8 cellular contexts compared by ENCODE assay signal in genomic region chr2:241882090-241882625, GRCh38. TPM values are rescaled to one million over a fixed set of nuclear protein-coding genes. Genes with fewer than 3 reads are reported as not detected.
DNase-seq lines count a peak whose midpoint lies in the region; ATAC-seq, FAIRE-seq and TF ChIP-seq lines count a peak whose summit lies in the region.

No MANE protein-coding gene starts in this region.

- peak overlapping the region; percentile 82 for H3K27ac Mint-ChIP-seq in T-helper 1 cell treated with Interleukin-12 subunit alpha and Interleukin-12 subunit beta and Interleukin-4 antibody, amounts not matched to agents 30 μg/mL and 1 μg/mL, for 36 hours
- peak overlapping the region; percentile 94 for H3K27ac Mint-ChIP-seq in activated naive CD4-positive, alpha-beta T cell treated with anti-CD3 and anti-CD28 coated beads, Interleukin-2, amount 50 U/mL, for 24 hours

- H3K9me3 ChIP-seq in OCI-LY7 (ENCODE audit: low read length) = no peaks in the 10 kb centered on the region

- peaks cover 11% of the 10 kb centered on the region; the same call in 1 of the 2 replicates for H3K79me2 ChIP-seq in OCI-LY7 (ENCODE audit: insufficient read depth, low read depth, low read length)

- BruUV-seq in OCI-LY7 (replicated peaks; lab: Mats Ljungman, UMichigan) = no TSS peak

- H3K4me3 ChIP-seq in OCI-LY7 (ENCODE audit: low read depth, low read length, poor library complexity, severe bottlenecking) = peak overlapping the region; percentile 71

- H3K27ac ChIP-seq in OCI-LY7 (ENCODE audit: low read depth, low read length, poor library complexity, severe bottlenecking) = peak overlapping the region; percentile 79

- peak overlapping the region; percentile 88 for H3K4me2 ChIP-seq in OCI-LY7 (ENCODE audit: low read length)

- no peaks in the 10 kb centered on the region for H3K9me2 ChIP-seq in OCI-LY7 (ENCODE audit: insufficient read depth, low read length)

- H3K27me3 Mint-ChIP-seq in T-helper 1 cell treated with Interleukin-12 subunit alpha and Interleukin-12 subunit beta and Interleukin-4 antibody, amounts not matched to agents 30 μg/mL and 1 μg/mL, for 36 hours (ENCODE audit: low read depth) = no peaks in the 10 kb centered on the region
- H3K27me3 Mint-ChIP-seq in activated naive CD4-positive, alpha-beta T cell treated with anti-CD3 and anti-CD28 coated beads, Interleukin-2, amount 50 U/mL, for 24 hours = no peaks in the 10 kb centered on the region

- peak overlapping the region; percentile 41; the same call in 1 of the 2 replicates for H2AFZ ChIP-seq in OCI-LY7 (ENCODE audit: low read length)

- ATAC-seq in HG02678 (IDR thresholded peaks at IDR 0.05; ENCODE audit: unreplicated experiment) = peak; percentile 58

- H3K4me1 ChIP-seq in OCI-LY7 (ENCODE audit: insufficient read depth, low read length, poor library complexity, severe bottlenecking) = peaks cover 53% of the 10 kb centered on the region

- no peak for TF ChIP-seq POLR2A in H54 (IDR thresholded peaks at IDR 0.05; ENCODE audit: low read depth, low read length)

- CTCF ChIA-PET in OCI-LY7 (lab: Charles Lee; ENCODE audit: unreplicated experiment) = no interaction called here

- intact Hi-C loops in OCI-LY7 (cut with micrococcal nuclease; ENCODE audit: unreplicated experiment) = loop anchor here (5.0 to 10.0 kb wide), 3 partner anchors 80 to 737 kb away; partner anchors contain the start of genes DTYMK and PASK

- TF ChIP-seq CTCF in OCI-LY7 (conservative IDR thresholded peaks at IDR 0.05; ENCODE audit: low read length) = peak; percentile 69

- no peak for FAIRE-seq in H54 (lab: Jason Lieb, UNC)

- H3K9me3 Mint-ChIP-seq in T-helper 1 cell treated with Interleukin-12 subunit alpha and Interleukin-12 subunit beta and Interleukin-4 antibody, amounts not matched to agents 30 μg/mL and 1 μg/mL, for 36 hours = no peaks in the 10 kb centered on the region
- H3K9me3 Mint-ChIP-seq in activated naive CD4-positive, alpha-beta T cell treated with anti-CD3 and anti-CD28 coated beads, Interleukin-2, amount 50 U/mL, for 24 hours = no peaks in the 10 kb centered on the region

- POLR2A ChIA-PET in OCI-LY7 (lab: Charles Lee) = no interaction called here

- peaks cover 26% of the 10 kb centered on the region for H3K36me3 ChIP-seq in OCI-LY7 (ENCODE audit: insufficient read depth, low read length)

- peaks cover 3% of the 10 kb centered on the region for H3K36me3 Mint-ChIP-seq in T-helper 1 cell treated with Interleukin-12 subunit alpha and Interleukin-12 subunit beta and Interleukin-4 antibody, amounts not matched to agents 30 μg/mL and 1 μg/mL, for 36 hours (ENCODE audit: low read depth)
- peaks cover 4% of the 10 kb centered on the region for H3K36me3 Mint-ChIP-seq in activated naive CD4-positive, alpha-beta T cell treated with anti-CD3 and anti-CD28 coated beads, Interleukin-2, amount 50 U/mL, for 24 hours

- DNase-seq in T-helper 1 cell = no peak
- DNase-seq in OCI-LY7 (ENCODE audit: low spot score) = peak; percentile 61
- peak; percentile 44 for DNase-seq in iPS-NIHi11 (ENCODE audit: low spot score)
- peak; percentile 75 for DNase-seq in stimulated activated CD4-positive, alpha-beta T cell treated with anti-CD3 and anti-CD28 coated beads, Interleukin-4, amount 100 ng/mL, for 1 hour
- no peak for DNase-seq in H54 (ENCODE audit: insufficient read length, low spot score)

- peaks cover 18% of the 10 kb centered on the region for H3K4me1 Mint-ChIP-seq in T-helper 1 cell treated with Interleukin-12 subunit alpha and Interleukin-12 subunit beta and Interleukin-4 antibody, amounts not matched to agents 30 μg/mL and 1 μg/mL, for 36 hours (ENCODE audit: low read depth)
- H3K4me1 Mint-ChIP-seq in activated naive CD4-positive, alpha-beta T cell treated with anti-CD3 and anti-CD28 coated beads, Interleukin-2, amount 50 U/mL, for 24 hours = peaks cover 44% of the 10 kb centered on the region

- no peaks in the 10 kb centered on the region; the same call in 1 of the 2 replicates for H4K20me1 ChIP-seq in OCI-LY7 (ENCODE audit: insufficient read depth, low read length)

- H3K4me3 Mint-ChIP-seq in T-helper 1 cell treated with Interleukin-12 subunit alpha and Interleukin-12 subunit beta and Interleukin-4 antibody, amounts not matched to agents 30 μg/mL and 1 μg/mL, for 36 hours = peak overlapping the region; percentile 86
- H3K4me3 Mint-ChIP-seq in activated naive CD4-positive, alpha-beta T cell treated with anti-CD3 and anti-CD28 coated beads, Interleukin-2, amount 50 U/mL, for 24 hours = peak overlapping the region; percentile 92

RNA-seq across cellular contexts. Expression of gene RTP5, which starts 12.6 kb away (rescaled TPM):
- total RNA-seq in OCI-LY7 (2014; rRNA removed; shearing (Covaris generic)) = not detected in 2 replicates
- not detected in 2 replicates for total RNA-seq in OCI-LY7 (2022)

RNA-seq across cellular contexts. Expression of gene PDCD1, which starts 23.5 kb away (rescaled TPM):
- not detected in 2 replicates for total RNA-seq in OCI-LY7 (2014; rRNA removed; shearing (Covaris generic))
- total RNA-seq in OCI-LY7 (2022) = not detected in 2 replicates

Comparison
In these comparisons a context has a peak if more than half of its experiments do, and no peak if none do; other contexts are left out.
1. DNase-seq: peak in OCI-LY7 (single experiment), iPS-NIHi11 (single experiment) and stimulated activated CD4-positive, alpha-beta T cell treated with anti-CD3 and anti-CD28 coated beads, Interleukin-4, amount 100 ng/mL, for 1 hour (single experiment); none in T-helper 1 cell (0 of 5) and H54 (single experiment).